In genomic region chr11:130379276-130379675, GRCh38 we compare ENCODE assay signal across 22 cellular contexts. TPM values are rescaled to one million over a fixed set of nuclear protein-coding genes. Genes with fewer than 3 reads are reported as not detected.
"Had no signal": no experiment of that assay in that cellular context is flagged by ENCODE, and none has a peak within 500 bp of the region (broad histone marks: within the 10 kb centered on the region; RNA-seq: fewer than 3 reads in every experiment).

No MANE protein-coding gene starts in this region.

- DNase-seq: activated CD4-positive, alpha-beta memory T cell treated with anti-CD3 and anti-CD28 coated beads, Interleukin-2, amount 10 ng/mL, durations not matched to agents 7 days and 5 days; activated CD4-positive, alpha-beta T cell treated with anti-CD3 and anti-CD28 coated beads for 48 hours; activated effector memory CD4-positive, alpha-beta T cell treated with Interleukin-2 at 50 U/mL for 16 hours; activated naive CD4-positive, alpha-beta T cell treated with anti-CD3 and anti-CD28 coated beads for 36 hours; activated naive CD8-positive, alpha-beta T cell treated with anti-CD3 and anti-CD28 coated beads, Interleukin-2, amount 10 ng/mL, durations not matched to agents 7 days and 5 days; activated T-cell treated with anti-CD3 and anti-CD28 coated beads, Interleukin-2, amount 50 U/mL, for 72 hours; amniotic stem cell; dorsolateral prefrontal cortex; heart right ventricle; small intestine; stimulated activated CD4-positive, alpha-beta T cell treated with anti-CD3 and anti-CD28 coated beads, Interleukin-2, amount 100 ng/mL, for 48 hours; stimulated activated CD8-positive, alpha-beta memory T cell treated with anti-CD3 and anti-CD28 coated beads, Interleukin-4, amount 100 ng/mL, for 48 hours; stimulated activated naive B cell treated with anti-CD40 and anti-IgM and Interleukin-4, amounts not matched to agents 10 μg/mL and 1 μg/mL and 100 μg/mL, for 72 hours; T-helper 17 cell; testis; trophoblast cell; uterus had no signal

- H3K36me3 Mint-ChIP-seq: activated naive CD8-positive, alpha-beta T cell treated with anti-CD3 and anti-CD28 coated beads, Interleukin-2, amount 10 ng/mL, durations not matched to agents 7 days and 5 days; stimulated activated naive B cell treated with anti-CD40 and anti-IgM and Interleukin-4, amounts not matched to agents 10 μg/mL and 1 μg/mL and 100 μg/mL, for 72 hours had no signal

- H3K4me1 ChIP-seq: breast epithelium, parathyroid adenoma, testis, uterus had no signal

- H3K4me3 Mint-ChIP-seq: activated CD4-positive, alpha-beta memory T cell treated with anti-CD3 and anti-CD28 coated beads, Interleukin-2, amount 10 ng/mL, durations not matched to agents 7 days and 5 days; activated naive CD4-positive, alpha-beta T cell treated with anti-CD3 and anti-CD28 coated beads for 36 hours; activated naive CD8-positive, alpha-beta T cell treated with anti-CD3 and anti-CD28 coated beads, Interleukin-2, amount 10 ng/mL, durations not matched to agents 7 days and 5 days; activated T-cell treated with anti-CD3 and anti-CD28 coated beads, Interleukin-2, amount 50 U/mL, for 72 hours; central memory CD8-positive, alpha-beta T cell; nephron; stimulated activated naive B cell treated with anti-CD40 and anti-IgM and Interleukin-4, amounts not matched to agents 10 μg/mL and 1 μg/mL and 100 μg/mL, for 72 hours; T-helper 17 cell had no signal

- H3K27me3 ChIP-seq: breast epithelium, dorsolateral prefrontal cortex, heart right ventricle, testis, uterus had no signal

- H3K4me1 Mint-ChIP-seq: central memory CD8-positive, alpha-beta T cell; T-helper 17 cell had no signal

- H3K9me3 Mint-ChIP-seq: activated CD4-positive, alpha-beta memory T cell treated with anti-CD3 and anti-CD28 coated beads, Interleukin-2, amount 10 ng/mL, durations not matched to agents 7 days and 5 days; activated naive CD4-positive, alpha-beta T cell treated with anti-CD3 and anti-CD28 coated beads for 36 hours; activated naive CD8-positive, alpha-beta T cell treated with anti-CD3 and anti-CD28 coated beads, Interleukin-2, amount 10 ng/mL, durations not matched to agents 7 days and 5 days; activated T-cell treated with anti-CD3 and anti-CD28 coated beads, Interleukin-2, amount 50 U/mL, for 72 hours; central memory CD8-positive, alpha-beta T cell; nephron had no signal

- H3K27me3 Mint-ChIP-seq: central memory CD8-positive, alpha-beta T cell had no signal

- H3K27ac Mint-ChIP-seq: activated CD4-positive, alpha-beta memory T cell treated with anti-CD3 and anti-CD28 coated beads, Interleukin-2, amount 10 ng/mL, durations not matched to agents 7 days and 5 days; activated naive CD4-positive, alpha-beta T cell treated with anti-CD3 and anti-CD28 coated beads for 36 hours; activated naive CD8-positive, alpha-beta T cell treated with anti-CD3 and anti-CD28 coated beads, Interleukin-2, amount 10 ng/mL, durations not matched to agents 7 days and 5 days; activated T-cell treated with anti-CD3 and anti-CD28 coated beads, Interleukin-2, amount 50 U/mL, for 72 hours; stimulated activated naive B cell treated with anti-CD40 and anti-IgM and Interleukin-4, amounts not matched to agents 10 μg/mL and 1 μg/mL and 100 μg/mL, for 72 hours; T-helper 17 cell had no signal

- H3K9me3 ChIP-seq: breast epithelium, heart right ventricle, testis, uterus had no signal

- H3K36me3 ChIP-seq: breast epithelium, heart right ventricle, uterus had no signal

- H3K27ac ChIP-seq: breast epithelium, dorsolateral prefrontal cortex, heart right ventricle, parathyroid adenoma, testis, uterus had no signal

- H3K4me3 ChIP-seq: breast epithelium, dorsolateral prefrontal cortex, heart right ventricle, testis, uterus had no signal

RNA-seq across cellular contexts. Expression of gene ADAMTS8, which starts 49.1 kb away (rescaled TPM):
- total RNA-seq: activated CD4-positive, alpha-beta memory T cell treated with anti-CD3 and anti-CD28 coated beads, Interleukin-2, amount 10 ng/mL, durations not matched to agents 7 days and 5 days; activated naive CD4-positive, alpha-beta T cell treated with anti-CD3 and anti-CD28 coated beads for 36 hours; activated naive CD8-positive, alpha-beta T cell treated with anti-CD3 and anti-CD28 coated beads, Interleukin-2, amount 10 ng/mL, durations not matched to agents 7 days and 5 days; activated T-cell treated with anti-CD3 and anti-CD28 coated beads, Interleukin-2, amount 50 U/mL, for 72 hours; mononuclear cell; T-helper 17 cell had no signal
